ENCODE assay signal across 8 cellular contexts in genomic region chr12:109714141-109714912, GRCh38. TPM values are rescaled to one million over a fixed set of nuclear protein-coding genes. Genes with fewer than 3 reads are reported as not detected.
A peak's percentile ranks its signal among the peaks of the same experiment; 100 is the strongest.
DNase-seq lines count a peak whose midpoint lies in the region; ATAC-seq and TF ChIP-seq lines count a peak whose summit lies in the region.

No MANE protein-coding gene starts in this region.

- H3K4me3 ChIP-seq in left ventricle myocardium inferior (peak overlapping the region; percentile 84), rectal smooth muscle tissue (ENCODE audit: low read length) (peak overlapping the region; percentile 61)

- peaks cover 72% of the 10 kb centered on the region for H3K4me1 ChIP-seq in left ventricle myocardium inferior
- H3K4me1 ChIP-seq in rectal smooth muscle tissue (ENCODE audit: control insufficient read depth, insufficient read depth, low read length) = peaks cover 16% of the 10 kb centered on the region

- H3K9ac ChIP-seq in rectal smooth muscle tissue (ENCODE audit: low read length) = no peak overlapping the region

- H3K27ac ChIP-seq in left ventricle myocardium inferior (replicated peaks) (peak overlapping the region; percentile 82), rectal smooth muscle tissue (ENCODE audit: low read depth, low read length) (peak overlapping the region; percentile 37)

- ATAC-seq in GM19043 (IDR thresholded peaks at IDR 0.05; ENCODE audit: low read depth, unreplicated experiment) (peak; percentile 13), HG03571 (IDR thresholded peaks at IDR 0.05; ENCODE audit: unreplicated experiment) (peak; percentile 20)

- peak; percentile 50 for TF ChIP-seq CTCF in left ventricle myocardium inferior (IDR thresholded peaks at IDR 0.05; ENCODE audit: borderline replicate concordance)

- no peaks in the 10 kb centered on the region for H3K9me3 ChIP-seq in left ventricle myocardium inferior (replicated peaks)

- DNase-seq in AML-193 (lab: John Stamatoyannopoulos, UW) (peak; percentile 10 to 29), RPMI8226 (peak; percentile 81), left ventricle myocardium inferior (peak; percentile 73), GDM1 (lab: John Stamatoyannopoulos, UW) (no peak)
- peak; percentile 67 for DNase-seq in activated naive CD4-positive, alpha-beta T cell treated with anti-CD3 and anti-CD28 coated beads, Interleukin-2, amount 50 U/mL, for 16 hours

- H3K27me3 ChIP-seq in left ventricle myocardium inferior (ENCODE audit: low read depth) (peaks cover 52% of the 10 kb centered on the region), rectal smooth muscle tissue (ENCODE audit: control insufficient read depth, insufficient read depth, low read length) (no peaks in the 10 kb centered on the region)

- intact Hi-C loops in left ventricle myocardium inferior (cut with micrococcal nuclease) = no loop called here

- H3K36me3 ChIP-seq in left ventricle myocardium inferior = no peaks in the 10 kb centered on the region
- H3K36me3 ChIP-seq in rectal smooth muscle tissue (ENCODE audit: control insufficient read depth, insufficient read depth, low read length) = no peaks in the 10 kb centered on the region

RNA-seq across cellular contexts. Expression of gene FAM222A, which starts 0.7 kb away (rescaled TPM):
- total RNA-seq in left ventricle myocardium inferior = 20.0 TPM
